In genomic region chr10:119597405-119598186, GRCh38 we compare ENCODE assay signal across 1 cellular context.
TF ChIP-seq lines count a peak whose summit lies in the region.

No MANE protein-coding gene starts in this region.

TF ChIP-seq in endothelial cell of umbilical vein, 7 proteins besides CTCF, POLR2A, EP300 and RAD21 (continued from another document):
- TF ChIP-seq FOS (IDR thresholded peaks at IDR 0.05; ENCODE audit: borderline replicate concordance, insufficient read depth, low read length) (no peak), MYC (IDR thresholded peaks at IDR 0.05; ENCODE audit: low read depth, low read length) (no peak), JUN (IDR thresholded peaks at IDR 0.05; ENCODE audit: borderline replicate concordance, insufficient read depth, insufficient read length, low read depth) (no peak)
